8 cellular contexts compared by ENCODE assay signal in the genomic region with DNA sequence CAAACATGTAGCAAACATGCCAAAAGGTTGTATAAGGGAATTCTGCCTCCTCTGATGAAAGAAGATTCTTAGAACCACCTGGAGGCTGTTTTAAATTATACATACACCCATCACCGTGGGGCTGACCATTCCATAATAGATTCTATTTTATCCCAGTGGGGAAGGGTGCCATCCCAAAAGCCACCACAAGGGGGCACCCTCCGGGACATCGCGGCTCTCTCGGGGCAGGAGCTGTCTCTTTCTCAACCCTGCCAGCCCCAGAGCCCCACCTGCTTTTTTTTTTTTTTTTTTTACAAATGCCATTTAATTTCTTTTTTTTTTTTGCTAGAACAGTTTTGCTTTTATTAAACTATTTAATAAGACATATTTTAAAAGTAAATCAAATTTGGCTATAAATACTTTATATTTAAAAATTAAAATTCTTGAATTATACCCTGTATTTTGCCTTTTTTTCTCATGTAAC. TPM values are rescaled to one million over a fixed set of nuclear protein-coding genes. Genes with fewer than 3 reads are reported as not detected.
DNase-seq lines count a peak whose midpoint lies in the region; ATAC-seq, FAIRE-seq and TF ChIP-seq lines count a peak whose summit lies in the region.

No MANE protein-coding gene starts in this region.

- no peak overlapping the region for H3K27ac Mint-ChIP-seq in activated CD4-positive, alpha-beta T cell treated with anti-CD3 and anti-CD28 coated beads for 36 hours

- peak; percentile 89 for ATAC-seq in activated CD4-positive, alpha-beta T cell treated with anti-CD3 and anti-CD28 coated beads for 36 hours
- ATAC-seq in HG03196 (IDR thresholded peaks at IDR 0.05; ENCODE audit: unreplicated experiment): no peak

- peak in 1 of 3 donors; percentile 84 for TF ChIP-seq CTCF in lower leg skin (IDR thresholded peaks at IDR 0.05)

- POLR2A ChIA-PET in activated CD4-positive, alpha-beta T cell treated with anti-CD3 and anti-CD28 coated beads for 36 hours (lab: Charles Lee): no interaction called here

- DNase-seq in DMS53 treated with DMSO at 0.1 percent for 48 hours (lab: John Stamatoyannopoulos, UW; ENCODE audit: unreplicated experiment) (peak; percentile 81), HCEC 1CT (peak; percentile 48), NCI-H2227 treated with DMSO at 0.1 percent for 48 hours (lab: John Stamatoyannopoulos, UW) (peak; percentile 60), lower leg skin (ENCODE audit: low spot score in 2 of 2) (peak; percentile 74 to 96)
- peak; percentile 84 for DNase-seq in activated CD4-positive, alpha-beta T cell treated with anti-CD3 and anti-CD28 coated beads for 36 hours
- peak; percentile 36 to 38 for DNase-seq in stimulated activated CD8-positive, alpha-beta memory T cell treated with anti-CD3 and anti-CD28 coated beads, Interleukin-15, amount 100 ng/mL, for 4 hours (ENCODE audit: low read depth in 2 of 2)

- CTCF ChIA-PET in activated CD4-positive, alpha-beta T cell treated with anti-CD3 and anti-CD28 coated beads for 36 hours (lab: Charles Lee): interaction anchor here (0.5 to 2.8 kb wide), 21 partner anchors 8 to 1706 kb away, joined by 3 to 30 read pairs (median 4); no protein-coding TSS in a partner anchor

- 0% methylated on average over 5 of the region's 5 CpGs for WGBS in lower leg skin, 2 donors

- peaks cover 13% of the 10 kb centered on the region for H3K27me3 Mint-ChIP-seq in activated CD4-positive, alpha-beta T cell treated with anti-CD3 and anti-CD28 coated beads for 36 hours

- H3K9me3 Mint-ChIP-seq in activated CD4-positive, alpha-beta T cell treated with anti-CD3 and anti-CD28 coated beads for 36 hours (ENCODE audit: low read depth): no peaks in the 10 kb centered on the region

- TF ChIP-seq POLR2A in lower leg skin (IDR thresholded peaks at IDR 0.05): no peak

- peak; percentile 83 for FAIRE-seq in colon (lab: Jason Lieb, UNC)

- H3K4me3 Mint-ChIP-seq in activated CD4-positive, alpha-beta T cell treated with anti-CD3 and anti-CD28 coated beads for 36 hours: no peak overlapping the region

- no peak overlapping the region for H3K4me3 ChIP-seq in lower leg skin (ENCODE audit: low read depth, poor library complexity, severe bottlenecking)

- no peaks in the 10 kb centered on the region for H3K4me1 Mint-ChIP-seq in activated CD4-positive, alpha-beta T cell treated with anti-CD3 and anti-CD28 coated beads for 36 hours

- intact Hi-C loops in activated CD4-positive, alpha-beta T cell treated with anti-CD3 and anti-CD28 coated beads for 36 hours (cut with DNase I, micrococcal nuclease): loop anchor here (1.0 to 5.0 kb wide), 3 partner anchors 39 to 359 kb away; no protein-coding TSS in a partner anchor
- intact Hi-C loops in lower leg skin (cut with DNase I; ENCODE audit: low total_unique reads): no loop called here

- no peaks in the 10 kb centered on the region for H3K36me3 Mint-ChIP-seq in activated CD4-positive, alpha-beta T cell treated with anti-CD3 and anti-CD28 coated beads for 36 hours (ENCODE audit: low read depth)

RNA-seq across cellular contexts. Expression of a gene that starts 8.6 kb away (rescaled TPM):
- total RNA-seq in activated CD4-positive, alpha-beta T cell treated with anti-CD3 and anti-CD28 coated beads for 36 hours: under 1 TPM; 0.14 to 0.35 TPM
- total RNA-seq in lower leg skin: 1 to 10 TPM; 2.2 to 6.8 (median 4.0) TPM
